In the genomic region with DNA sequence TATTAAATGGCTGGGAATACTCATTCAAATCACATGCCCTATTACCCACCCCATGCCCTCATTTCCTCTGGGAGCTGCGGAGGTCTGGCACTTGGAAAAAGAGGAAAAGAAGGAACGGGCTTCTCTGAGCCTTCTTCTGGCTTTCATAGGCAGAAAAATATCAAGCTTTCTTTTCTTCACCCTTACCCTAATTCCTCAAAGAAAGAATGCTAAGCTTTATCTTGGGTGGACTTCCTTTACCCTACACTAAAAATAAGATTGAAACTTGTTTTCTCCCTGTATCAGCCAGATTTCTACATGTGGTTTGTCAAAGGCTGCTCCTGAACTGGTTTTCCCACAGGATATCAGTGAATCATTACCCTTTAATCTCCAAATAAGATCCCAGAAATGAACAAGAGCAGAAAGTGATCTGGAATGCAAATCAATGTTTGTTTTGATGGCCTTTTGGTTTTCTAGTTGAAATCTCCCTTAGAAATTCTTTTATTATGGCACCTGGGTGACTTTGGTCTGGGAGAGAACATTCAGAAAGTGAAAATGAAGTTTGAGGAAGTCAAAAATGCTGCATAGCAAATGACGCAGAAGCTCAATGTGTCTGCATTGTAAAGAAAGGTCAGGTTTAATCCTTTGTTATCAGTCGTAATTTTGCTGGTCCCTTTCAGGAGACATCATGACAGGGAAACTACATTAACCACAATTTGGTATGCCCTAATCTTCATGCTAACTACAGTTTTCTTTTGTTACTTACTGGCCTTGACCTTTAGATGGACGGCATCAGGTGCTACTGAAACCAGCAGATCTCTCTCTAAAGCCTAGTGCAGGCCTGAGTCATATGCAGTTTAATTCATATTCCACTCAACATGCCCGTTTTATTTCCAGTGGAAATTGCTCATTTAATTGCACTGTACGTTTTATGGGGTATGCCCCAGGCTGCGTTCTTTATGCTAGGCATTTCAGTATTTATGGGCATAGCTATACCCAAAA, we compare ENCODE assay signal across 1 cellular context.
TF ChIP-seq lines count a peak whose summit lies in the region.

No MANE protein-coding gene starts in this region.

TF ChIP-seq in HCT116, 20 proteins besides CTCF, POLR2A, EP300 and RAD21 (continued from another document):
- TF ChIP-seq TCF7L2 (IDR thresholded peaks at IDR 0.05; ENCODE audit: borderline replicate concordance, extremely low read depth, insufficient read depth, insufficient read length) (peak; percentile 27), CEBPB (IDR thresholded peaks at IDR 0.05; ENCODE audit: low read depth) (peak; percentile 49; the same call in 1 of the 2 replicates), JUND (IDR thresholded peaks at IDR 0.05) (peak; percentile 25), YY1 (IDR thresholded peaks at IDR 0.05; ENCODE audit: extremely low read depth, insufficient replicate concordance, low read depth, low read length) (peak; percentile 22), SIN3A (IDR thresholded peaks at IDR 0.05; ENCODE audit: low read depth) (peak; percentile 56; the same call in 1 of the 2 replicates), CBX3 (IDR thresholded peaks at IDR 0.05; ENCODE audit: low read depth) (no peak; the same call in 1 of the 2 replicates), ZNF274 (IDR thresholded peaks at IDR 0.05; ENCODE audit: low read depth, low read length) (no peak)
- TF ChIP-seq, protein P1, sequence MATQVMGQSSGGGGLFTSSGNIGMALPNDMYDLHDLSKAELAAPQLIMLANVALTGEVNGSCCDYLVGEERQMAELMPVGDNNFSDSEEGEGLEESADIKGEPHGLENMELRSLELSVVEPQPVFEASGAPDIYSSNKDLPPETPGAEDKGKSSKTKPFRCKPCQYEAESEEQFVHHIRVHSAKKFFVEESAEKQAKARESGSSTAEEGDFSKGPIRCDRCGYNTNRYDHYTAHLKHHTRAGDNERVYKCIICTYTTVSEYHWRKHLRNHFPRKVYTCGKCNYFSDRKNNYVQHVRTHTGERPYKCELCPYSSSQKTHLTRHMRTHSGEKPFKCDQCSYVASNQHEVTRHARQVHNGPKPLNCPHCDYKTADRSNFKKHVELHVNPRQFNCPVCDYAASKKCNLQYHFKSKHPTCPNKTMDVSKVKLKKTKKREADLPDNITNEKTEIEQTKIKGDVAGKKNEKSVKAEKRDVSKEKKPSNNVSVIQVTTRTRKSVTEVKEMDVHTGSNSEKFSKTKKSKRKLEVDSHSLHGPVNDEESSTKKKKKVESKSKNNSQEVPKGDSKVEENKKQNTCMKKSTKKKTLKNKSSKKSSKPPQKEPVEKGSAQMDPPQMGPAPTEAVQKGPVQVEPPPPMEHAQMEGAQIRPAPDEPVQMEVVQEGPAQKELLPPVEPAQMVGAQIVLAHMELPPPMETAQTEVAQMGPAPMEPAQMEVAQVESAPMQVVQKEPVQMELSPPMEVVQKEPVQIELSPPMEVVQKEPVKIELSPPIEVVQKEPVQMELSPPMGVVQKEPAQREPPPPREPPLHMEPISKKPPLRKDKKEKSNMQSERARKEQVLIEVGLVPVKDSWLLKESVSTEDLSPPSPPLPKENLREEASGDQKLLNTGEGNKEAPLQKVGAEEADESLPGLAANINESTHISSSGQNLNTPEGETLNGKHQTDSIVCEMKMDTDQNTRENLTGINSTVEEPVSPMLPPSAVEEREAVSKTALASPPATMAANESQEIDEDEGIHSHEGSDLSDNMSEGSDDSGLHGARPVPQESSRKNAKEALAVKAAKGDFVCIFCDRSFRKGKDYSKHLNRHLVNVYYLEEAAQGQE (IDR thresholded peaks at IDR 0.05; ENCODE audit: low read depth) = no peak
